Comparison of ENCODE assay signal across 32 cellular contexts in genomic region chr13:19173752-19174151, GRCh38. TPM values are rescaled to one million over a fixed set of nuclear protein-coding genes. Genes with fewer than 3 reads are reported as not detected.
"Had no signal": no experiment of that assay in that cellular context is flagged by ENCODE, and none has a peak within 500 bp of the region (broad histone marks: within the 10 kb centered on the region; RNA-seq: fewer than 3 reads in every experiment).

No MANE protein-coding gene starts in this region.

- H3K36me3 ChIP-seq: left lung, left ventricle myocardium inferior, lower lobe of right lung had no signal

- H3K27ac ChIP-seq: hepatocyte, left lung, left ventricle myocardium inferior, lower lobe of right lung had no signal

- ATAC-seq: left cardiac atrium; left colon; left lobe of liver; left lung; left ventricle myocardium superior; lower lobe of right lung; mucosa of descending colon; naive thymus-derived CD4-positive, alpha-beta T cell had no signal

- H3K27me3 Mint-ChIP-seq: memory B cell; naive B cell; naive thymus-derived CD4-positive, alpha-beta T cell had no signal

- H3K27ac Mint-ChIP-seq: memory B cell; mesothelial cell of epicardium; naive B cell; naive thymus-derived CD4-positive, alpha-beta T cell had no signal

- H3K4me1 ChIP-seq: left lung, left ventricle myocardium inferior, lower lobe of right lung had no signal

- H3K4me3 Mint-ChIP-seq: immature natural killer cell; memory B cell; mesothelial cell of epicardium; naive B cell; naive thymus-derived CD4-positive, alpha-beta T cell had no signal

- DNase-seq: hippocampal formation; hypothalamus; immature natural killer cell; islet precursor cell; kidney glomerular epithelial cell; left cardiac atrium; left colon; left lung; left ventricle myocardium inferior; left ventricle myocardium superior; lower lobe of right lung; mammary epithelial cell; mesenchymal stem cell; mesendoderm; midbrain; mucosa of descending colon; naive B cell; naive thymus-derived CD4-positive, alpha-beta T cell had no signal

- H3K4me3 ChIP-seq: hepatocyte, left lung, left ventricle myocardium inferior, lower lobe of right lung, lung, mucosa of descending colon had no signal

- H3K36me3 Mint-ChIP-seq: memory B cell; naive B cell; naive thymus-derived CD4-positive, alpha-beta T cell had no signal

- H3K4me1 Mint-ChIP-seq: immature natural killer cell; memory B cell; mesothelial cell of epicardium; naive B cell; naive thymus-derived CD4-positive, alpha-beta T cell had no signal

- H3K27me3 ChIP-seq: hepatocyte, left lung had no signal

- H3K9me3 ChIP-seq: lower lobe of right lung had no signal

RNA-seq across cellular contexts. Expression of gene TUBA3C, which starts 7.9 kb away (rescaled TPM):
- total RNA-seq: hepatocyte; kidney; kidney epithelial cell; left cardiac atrium; left colon; left lobe of liver; left lung; left ventricle myocardium inferior; left ventricle myocardium superior; liver; lower leg skin; lower lobe of right lung; lung; lung microvascular endothelial cell; mammary epithelial cell; mesenteric fat pad; mesothelial cell of epicardium; mononuclear cell; mucosa of descending colon; mucosa of gallbladder; myocyte; naive thymus-derived CD4-positive, alpha-beta T cell had no signal
